In the genomic region with DNA sequence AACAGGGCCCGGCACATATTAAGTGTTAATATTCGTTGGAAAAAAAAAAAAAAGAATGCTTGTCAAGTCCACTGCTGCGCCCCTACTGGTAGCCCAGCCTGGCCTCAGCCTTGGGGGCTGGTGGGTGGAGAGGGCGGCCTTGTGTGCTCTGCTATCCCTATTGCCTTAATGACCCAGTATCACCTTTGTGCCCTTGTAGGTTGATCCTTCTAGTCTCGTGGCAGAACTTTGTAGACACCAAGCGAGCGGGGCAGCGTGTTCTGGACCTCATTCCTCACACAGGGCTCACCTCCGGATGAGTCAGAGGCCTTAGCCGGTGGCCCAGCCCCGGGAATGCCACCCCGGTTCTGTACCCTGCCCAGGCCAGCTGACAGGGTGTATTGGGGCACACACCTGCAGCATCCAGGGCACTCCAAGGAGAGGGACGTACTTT, we compare ENCODE assay signal across 8 cellular contexts. TPM values are rescaled to one million over a fixed set of nuclear protein-coding genes. Genes with fewer than 3 reads are reported as not detected.
A peak's percentile ranks its signal among the peaks of the same experiment; 100 is the strongest.
DNase-seq lines count a peak whose midpoint lies in the region; ATAC-seq and TF ChIP-seq lines count a peak whose summit lies in the region.

No MANE protein-coding gene starts in this region.

- CTCF ChIA-PET in activated CD8-positive, alpha-beta memory T cell treated with anti-CD3 and anti-CD28 coated beads, Interleukin-2, amount 10 ng/mL, durations not matched to agents 7 days and 5 days (lab: Charles Lee) = interaction anchor here (1.0 to 1.2 kb wide), 2 partner anchors 14 to 66 kb away, joined by 3 to 5 read pairs; no protein-coding TSS in a partner anchor

- no peaks in the 10 kb centered on the region for H3K36me3 ChIP-seq in H7 (replicated peaks; ENCODE audit: control insufficient read depth, insufficient read depth, low read length)
- no peaks in the 10 kb centered on the region for H3K36me3 ChIP-seq in heart left ventricle
- H3K36me3 ChIP-seq in gastrocnemius medialis = no peaks in the 10 kb centered on the region

- H3K4me1 ChIP-seq in heart left ventricle = peaks cover 5 to 28% (median 20%) of the 10 kb centered on the region in 12 donors
- H3K4me1 ChIP-seq in gastrocnemius medialis = peaks cover 24 to 30% of the 10 kb centered on the region in 2 donors

- H3K4me3 ChIP-seq in AG09309 (ENCODE audit: control insufficient read depth, low read depth, low read length) (peak overlapping the region; percentile 74), H7 (ENCODE audit: insufficient read depth, low read depth, low read length) (peak overlapping the region; percentile 72; the same call in 1 of the 2 replicates), heart left ventricle (peak overlapping the region in 7 of 12 donors; percentile 73 to 99 (median 91)), gastrocnemius medialis (peak overlapping the region in 2 of 4 donors; percentile 73 to 81)

- TF ChIP-seq CTCF in AG09309 (IDR thresholded peaks at IDR 0.05; ENCODE audit: control insufficient read depth, insufficient read depth, low read depth, low read length, missing control alignments) (peak; percentile 71), heart left ventricle (IDR thresholded peaks at IDR 0.05) (peak in 9 of 12 donors; percentile 27 to 60 (median 42)), gastrocnemius medialis (IDR thresholded peaks at IDR 0.05 in 4 of 5, conservative IDR thresholded peaks at IDR 0.05 in 1 of 5) (peak in 3 of 5 experiments; percentile 7 to 38 (median 33))

- peak overlapping the region in 11 of 12 donors; percentile 92 to 99 (median 98) for H3K27ac ChIP-seq in heart left ventricle
- H3K27ac ChIP-seq in gastrocnemius medialis = peak overlapping the region; percentile 92 to 100 (median 96)

- in situ Hi-C loops in gastrocnemius medialis (cut with MboI; ENCODE audit: low sequenced_read_pairs in 4 of 4) = no loop called here

- H3K4me1 Mint-ChIP-seq in activated CD8-positive, alpha-beta memory T cell treated with anti-CD3 and anti-CD28 coated beads, Interleukin-2, amount 10 ng/mL, durations not matched to agents 7 days and 5 days = peaks cover 19% of the 10 kb centered on the region

- peak overlapping the region; percentile 82 for H3K4me3 Mint-ChIP-seq in activated CD8-positive, alpha-beta memory T cell treated with anti-CD3 and anti-CD28 coated beads, Interleukin-2, amount 10 ng/mL, durations not matched to agents 7 days and 5 days

- no peak overlapping the region for H3K27ac Mint-ChIP-seq in activated CD8-positive, alpha-beta memory T cell treated with anti-CD3 and anti-CD28 coated beads, Interleukin-2, amount 10 ng/mL, durations not matched to agents 7 days and 5 days

- H3K9me3 Mint-ChIP-seq in activated CD8-positive, alpha-beta memory T cell treated with anti-CD3 and anti-CD28 coated beads, Interleukin-2, amount 10 ng/mL, durations not matched to agents 7 days and 5 days (ENCODE audit: low read depth) = no peaks in the 10 kb centered on the region

- no peak for DNase-seq in AG09309 (ENCODE audit: low read depth)
- peak; percentile 77 for DNase-seq in H7
- DNase-seq in activated CD8-positive, alpha-beta memory T cell treated with anti-CD3 and anti-CD28 coated beads, Interleukin-2, amount 10 ng/mL, durations not matched to agents 7 days and 5 days = no peak
- DNase-seq in heart left ventricle = peak in 3 of 5 donors; percentile 30 to 43 (median 43)
- peak in 1 of 2 donors; percentile 43 for DNase-seq in gastrocnemius medialis
- no peak for DNase-seq in NK-92 (lab: John Stamatoyannopoulos, UW; ENCODE audit: unreplicated experiment)

- H3K9me3 ChIP-seq in heart left ventricle = no peaks in the 10 kb centered on the region
- H3K9me3 ChIP-seq in gastrocnemius medialis = no peaks in the 10 kb centered on the region

- peaks cover 7% of the 10 kb centered on the region for H3K36me3 Mint-ChIP-seq in activated CD8-positive, alpha-beta memory T cell treated with anti-CD3 and anti-CD28 coated beads, Interleukin-2, amount 10 ng/mL, durations not matched to agents 7 days and 5 days

- peaks cover 3% of the 10 kb centered on the region for H3K27me3 Mint-ChIP-seq in activated CD8-positive, alpha-beta memory T cell treated with anti-CD3 and anti-CD28 coated beads, Interleukin-2, amount 10 ng/mL, durations not matched to agents 7 days and 5 days

- intact Hi-C loops in heart left ventricle (cut with DNase I) (loop anchor here in 7 of 10 donors (2.0 to 10.0 kb wide), 6 partner anchors 63 to 104 kb away; no protein-coding TSS in a partner anchor), gastrocnemius medialis (cut with DNase I; ENCODE audit: low total_unique reads) (loop anchor here (5.0 kb wide), 4 partner anchors 102 to 228 kb away; a partner anchor contains a TSS)

- 55 to 68% (median 64%) methylated on average over 10 to 13 of the region's 13 CpGs for WGBS in heart left ventricle, 4 donors

- H3K27me3 ChIP-seq in H7 (ENCODE audit: control insufficient read depth, insufficient read depth, low read length) = no peaks in the 10 kb centered on the region
- no peaks in the 10 kb centered on the region for H3K27me3 ChIP-seq in heart left ventricle
- H3K27me3 ChIP-seq in gastrocnemius medialis = no peaks in the 10 kb centered on the region

- ATAC-seq in activated CD8-positive, alpha-beta memory T cell treated with anti-CD3 and anti-CD28 coated beads, Interleukin-2, amount 10 ng/mL, durations not matched to agents 7 days and 5 days = no peak
- ATAC-seq in heart left ventricle = no peak
- peak in 1 of 2 donors; percentile 3 for ATAC-seq in gastrocnemius medialis
- no peak for ATAC-seq in GM19328 (IDR thresholded peaks at IDR 0.05; ENCODE audit: unreplicated experiment)
- no peak for ATAC-seq in GM19395 (IDR thresholded peaks at IDR 0.05; ENCODE audit: unreplicated experiment)

- TF ChIP-seq POLR2A in heart left ventricle (IDR thresholded peaks at IDR 0.05) (no peak), gastrocnemius medialis (IDR thresholded peaks at IDR 0.05) (no peak)

RNA-seq across cellular contexts. Expression of a gene that starts 1.8 kb away (rescaled TPM):
- total RNA-seq in H7 (2014; rRNA removed; shearing (Covaris generic)) = 13.9 and 17.3 TPM in 2 replicates
- total RNA-seq in activated CD8-positive, alpha-beta memory T cell treated with anti-CD3 and anti-CD28 coated beads, Interleukin-2, amount 10 ng/mL, durations not matched to agents 7 days and 5 days = 10 to 100 TPM; 18.3 to 19.4 TPM
- total RNA-seq in heart left ventricle (10 to 100 TPM in 6 of 9 donors, 1 to 10 TPM in 3; 8.5 to 20.9 (median 12.8) TPM), gastrocnemius medialis (10 to 100 TPM; 10.0 to 14.2 (median 12.1) TPM)
- polyA plus RNA-seq in heart left ventricle = 10 to 100 TPM in 1 of 2 donors, 1 to 10 TPM in 1; 2.7 to 11.1 TPM

Comparison
In these comparisons a context has a peak if more than half of its experiments do, and no peak if none do; other contexts are left out.
1. DNase-seq: peak in H7 (single experiment) and heart left ventricle (3 of 5); none in AG09309 (single experiment), activated CD8-positive, alpha-beta memory T cell treated with anti-CD3 and anti-CD28 coated beads, Interleukin-2, amount 10 ng/mL, durations not matched to agents 7 days and 5 days (single experiment) and NK-92 (single experiment).
2. Peak in every context shown above with its lines, with median percentiles within 50 percentile points of each other: CTCF ChIP-seq.